In the genomic region with DNA sequence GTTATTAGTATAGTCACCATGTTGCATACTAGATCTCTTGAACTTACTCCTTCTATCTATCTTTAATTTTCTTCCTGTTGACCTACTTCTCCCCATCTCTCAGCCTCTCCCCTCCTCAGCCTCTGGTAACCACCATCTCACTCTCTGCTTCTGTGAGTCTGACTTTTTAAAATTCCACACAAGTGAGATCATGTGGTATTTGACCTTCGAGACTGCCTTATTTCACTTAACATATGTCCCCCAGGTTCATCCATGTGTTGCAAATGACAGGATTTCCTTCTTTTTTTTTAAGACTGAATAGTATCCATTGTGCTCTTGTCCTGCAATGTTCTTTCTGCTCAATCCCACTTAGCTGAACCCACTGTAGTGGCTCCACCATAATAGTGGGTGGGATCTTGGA, we compare ENCODE assay signal across 1 cellular context.
TF ChIP-seq lines count a peak whose summit lies in the region.

No MANE protein-coding gene starts in this region.

TF ChIP-seq in GM23338, 12 proteins besides CTCF, POLR2A, EP300 and RAD21 (continued from another document):
- TF ChIP-seq, protein P1, sequence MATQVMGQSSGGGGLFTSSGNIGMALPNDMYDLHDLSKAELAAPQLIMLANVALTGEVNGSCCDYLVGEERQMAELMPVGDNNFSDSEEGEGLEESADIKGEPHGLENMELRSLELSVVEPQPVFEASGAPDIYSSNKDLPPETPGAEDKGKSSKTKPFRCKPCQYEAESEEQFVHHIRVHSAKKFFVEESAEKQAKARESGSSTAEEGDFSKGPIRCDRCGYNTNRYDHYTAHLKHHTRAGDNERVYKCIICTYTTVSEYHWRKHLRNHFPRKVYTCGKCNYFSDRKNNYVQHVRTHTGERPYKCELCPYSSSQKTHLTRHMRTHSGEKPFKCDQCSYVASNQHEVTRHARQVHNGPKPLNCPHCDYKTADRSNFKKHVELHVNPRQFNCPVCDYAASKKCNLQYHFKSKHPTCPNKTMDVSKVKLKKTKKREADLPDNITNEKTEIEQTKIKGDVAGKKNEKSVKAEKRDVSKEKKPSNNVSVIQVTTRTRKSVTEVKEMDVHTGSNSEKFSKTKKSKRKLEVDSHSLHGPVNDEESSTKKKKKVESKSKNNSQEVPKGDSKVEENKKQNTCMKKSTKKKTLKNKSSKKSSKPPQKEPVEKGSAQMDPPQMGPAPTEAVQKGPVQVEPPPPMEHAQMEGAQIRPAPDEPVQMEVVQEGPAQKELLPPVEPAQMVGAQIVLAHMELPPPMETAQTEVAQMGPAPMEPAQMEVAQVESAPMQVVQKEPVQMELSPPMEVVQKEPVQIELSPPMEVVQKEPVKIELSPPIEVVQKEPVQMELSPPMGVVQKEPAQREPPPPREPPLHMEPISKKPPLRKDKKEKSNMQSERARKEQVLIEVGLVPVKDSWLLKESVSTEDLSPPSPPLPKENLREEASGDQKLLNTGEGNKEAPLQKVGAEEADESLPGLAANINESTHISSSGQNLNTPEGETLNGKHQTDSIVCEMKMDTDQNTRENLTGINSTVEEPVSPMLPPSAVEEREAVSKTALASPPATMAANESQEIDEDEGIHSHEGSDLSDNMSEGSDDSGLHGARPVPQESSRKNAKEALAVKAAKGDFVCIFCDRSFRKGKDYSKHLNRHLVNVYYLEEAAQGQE (IDR thresholded peaks at IDR 0.05; ENCODE audit: unreplicated experiment) = no peak
- no peak for TF ChIP-seq ZNF331 (CRISPR knock-in tag; IDR thresholded peaks at IDR 0.05; ENCODE audit: low read depth)
- no peak for TF ChIP-seq POLR2AphosphoS5 (IDR thresholded peaks at IDR 0.05; ENCODE audit: low read depth)
- TF ChIP-seq JUNB (IDR thresholded peaks at IDR 0.05; ENCODE audit: unreplicated experiment) = no peak
- no peak for TF ChIP-seq NANOG (IDR thresholded peaks at IDR 0.05; ENCODE audit: borderline replicate concordance)
- TF ChIP-seq ZNF462 (CRISPR knock-in tag; IDR thresholded peaks at IDR 0.05) = no peak
TF ChIP-seq in GM23338: peak in this region for 0.
